Comparison of ENCODE assay signal across 35 cellular contexts in the genomic region with DNA sequence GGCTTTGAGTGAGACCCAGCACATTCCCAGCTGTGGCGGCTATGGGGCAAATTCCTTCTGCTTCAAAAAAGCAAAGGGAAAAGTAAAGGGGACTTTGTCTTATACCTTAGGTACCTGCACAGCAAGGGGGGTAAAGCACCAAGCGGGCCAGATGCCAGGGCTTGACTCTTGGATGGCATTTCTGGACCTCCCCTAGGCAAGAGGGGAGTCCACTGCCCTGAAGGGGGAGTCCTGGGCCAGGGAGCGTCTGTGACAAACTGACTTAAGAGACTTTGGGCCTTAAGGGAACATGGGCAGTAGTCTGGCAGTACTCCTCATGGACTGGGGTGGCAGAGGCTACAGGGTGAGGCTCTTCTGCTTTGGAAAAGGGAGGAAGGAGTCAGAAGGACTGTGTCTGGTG. TPM values are rescaled to one million over a fixed set of nuclear protein-coding genes. Genes with fewer than 3 reads are reported as not detected.
"Had no signal": no experiment of that assay in that cellular context is flagged by ENCODE, and none has a peak within 500 bp of the region (broad histone marks: within the 10 kb centered on the region; RNA-seq: fewer than 3 reads in every experiment).

No MANE protein-coding gene starts in this region.

- H3K4me1 Mint-ChIP-seq: immature natural killer cell; naive thymus-derived CD8-positive, alpha-beta T cell; nephron; neural crest cell had no signal

- H3K27me3 ChIP-seq: left lung, right atrium auricular region, right lobe of liver, stomach, testis, thyroid gland, transverse colon, upper lobe of left lung, vagina had no signal

- H3K27ac ChIP-seq: left lung, lower lobe of right lung, neutrophil, right atrium auricular region, right lobe of liver, stomach, testis, thyroid gland, transverse colon, upper lobe of left lung, vagina had no signal

- DNase-seq: hippocampal formation; immature natural killer cell; kidney; left colon; left lung; lower lobe of right lung; mammary epithelial cell; mesenchymal stem cell; naive thymus-derived CD8-positive, alpha-beta T cell; occipital lobe; right lobe of liver; stimulated activated CD4-positive, alpha-beta T cell treated with anti-CD3 and anti-CD28 coated beads, Interleukin-1b, Interleukin-23, amount 100 ng/mL, for 48 hours; stimulated activated CD4-positive, alpha-beta T cell treated with anti-CD3 and anti-CD28 coated beads, Interleukin-2, amount 100 ng/mL, for 48 hours; stimulated activated CD4-positive, alpha-beta T cell treated with anti-CD3 and anti-CD28 coated beads, Interleukin-4, amount 100 ng/mL, for 4 hours; stimulated activated CD8-positive, alpha-beta memory T cell treated with anti-CD3 and anti-CD28 coated beads, Interleukin-4, amount 100 ng/mL, for 48 hours; stimulated activated naive CD8-positive, alpha-beta T cell treated with anti-CD3 and anti-CD28 coated beads, Interleukin-15, Interleukin-2, amounts not matched to agents 100 U/mL and 50 U/mL, for 24 hours; stomach; testis; thyroid gland; transverse colon; upper lobe of left lung had no signal

- H3K36me3 ChIP-seq: left lung, lower lobe of right lung, neutrophil, right atrium auricular region, right lobe of liver, stomach, thyroid gland, transverse colon, upper lobe of left lung, vagina had no signal

- H3K4me1 ChIP-seq: left lung, lower lobe of right lung, right atrium auricular region, right lobe of liver, stomach, testis, thyroid gland, transverse colon, upper lobe of left lung, vagina had no signal

- H3K4me3 ChIP-seq: left lung, lower lobe of right lung, right atrium auricular region, right lobe of liver, smooth muscle cell, stomach, testis, thyroid gland, transverse colon, upper lobe of left lung, vagina had no signal

- H3K4me3 Mint-ChIP-seq: immature natural killer cell; naive thymus-derived CD8-positive, alpha-beta T cell; nephron; neural crest cell; stimulated activated naive B cell treated with anti-CD40 and anti-IgM and Interleukin-4, amounts not matched to agents 10 μg/mL and 1 μg/mL and 100 μg/mL, for 72 hours had no signal

- H3K4me2 ChIP-seq: smooth muscle cell had no signal

- ATAC-seq: left colon; left lung; lower lobe of right lung; naive thymus-derived CD8-positive, alpha-beta T cell; right lobe of liver; stimulated activated naive CD8-positive, alpha-beta T cell treated with anti-CD3 and anti-CD28 coated beads, Interleukin-15, Interleukin-2, amounts not matched to agents 100 U/mL and 50 U/mL, for 24 hours had no signal

- H3K36me3 Mint-ChIP-seq: immature natural killer cell had no signal

- H3K27ac Mint-ChIP-seq: immature natural killer cell; naive thymus-derived CD8-positive, alpha-beta T cell; nephron; progenitor cell of endocrine pancreas; stimulated activated naive B cell treated with anti-CD40 and anti-IgM and Interleukin-4, amounts not matched to agents 10 μg/mL and 1 μg/mL and 100 μg/mL, for 72 hours had no signal

- FAIRE-seq: islet of Langerhans, kidney had no signal

- H3K9me3 ChIP-seq: left lung, lower lobe of right lung, neutrophil, right lobe of liver, testis, thyroid gland, transverse colon, upper lobe of left lung, vagina had no signal

RNA-seq across cellular contexts. Expression of gene FOXI2, which starts 16.1 kb away (rescaled TPM):
- total RNA-seq: left colon; left lung; lower lobe of right lung; mammary epithelial cell; naive thymus-derived CD8-positive, alpha-beta T cell; neural crest cell; occipital lobe; osteocyte; pulmonary artery endothelial cell; renal cortical epithelial cell; right atrium auricular region; right lobe of liver; skeletal muscle tissue; smooth muscle cell; urinary bladder had no signal
- polyA plus RNA-seq: immature natural killer cell; mammary epithelial cell; naive thymus-derived CD8-positive, alpha-beta T cell; smooth muscle cell had no signal
